Comparison of ENCODE assay signal across 8 cellular contexts in genomic region chr7:139842414-139843210, GRCh38. TPM values are rescaled to one million over a fixed set of nuclear protein-coding genes. Genes with fewer than 3 reads are reported as not detected.
DNase-seq lines count a peak whose midpoint lies in the region; ATAC-seq, FAIRE-seq and TF ChIP-seq lines count a peak whose summit lies in the region.

No MANE protein-coding gene starts in this region.

- H3K4me1 ChIP-seq in GM12878 (ENCODE audit: control insufficient read depth, insufficient read depth, low read length) = peaks cover 9% of the 10 kb centered on the region
- H3K4me1 ChIP-seq in psoas muscle = no peaks in the 10 kb centered on the region

- 63% methylated on average over 15 of the region's 15 CpGs for WGBS in GM12878 (ENCODE audit: insufficient coverage, insufficient replicate concordance, low lambda C conversion rate, missing lambda C conversion rate)
- whole genome bisulfite sequencing in psoas muscle, 3 donors = 68 to 76% (median 73%) methylated on average over 14 to 15 of the region's 15 CpGs

- H3K9me3 ChIP-seq in GM12878 (replicated peaks; ENCODE audit: control insufficient read depth, insufficient read depth, low read length) (no peaks in the 10 kb centered on the region), psoas muscle (no peaks in the 10 kb centered on the region)

- RAD21 ChIA-PET in GM12878 (lab: Charles Lee; ENCODE audit: unreplicated experiment) = interaction anchor here (1.2 to 1.5 kb wide), 2 partner anchors 9 to 11 kb away, joined by 3 read pairs; no protein-coding TSS in a partner anchor

- ATAC-seq in GM19043 (IDR thresholded peaks at IDR 0.05; ENCODE audit: low read depth, unreplicated experiment) = peak; percentile 76
- ATAC-seq in HG02678 (IDR thresholded peaks at IDR 0.05; ENCODE audit: unreplicated experiment) = peak; percentile 86
- ATAC-seq in GM12878 = peak; percentile 75
- no peak for ATAC-seq in psoas muscle
- ATAC-seq in HG03280 (IDR thresholded peaks at IDR 0.05; ENCODE audit: unreplicated experiment) = no peak

- SMC1A ChIA-PET in GM12878 (lab: Charles Lee; ENCODE audit: uncharacterized antibody, unreplicated experiment) = interaction anchor here (1.9 kb wide), 1 partner anchor 12 kb away, joined by 6 read pairs; no protein-coding TSS in a partner anchor

- in situ Hi-C loops in GM12878 (cut with MboI) = no loop called here

- CTCF ChIA-PET in GM12878 (lab: Yijun Ruan, JAX) = interaction anchor here (0.9 kb wide), 1 partner anchor 10 kb away, joined by 3 read pairs; no protein-coding TSS in a partner anchor

- H3K4me3 ChIP-seq in GM12878 (no peak overlapping the region), psoas muscle (peak overlapping the region; percentile 8)

- H3K9ac ChIP-seq in GM12878 (ENCODE audit: control insufficient read depth, insufficient read depth, low read length) = no peak overlapping the region

- H3K27ac ChIP-seq in GM12878 (ENCODE audit: control insufficient read depth, insufficient read depth) (no peak overlapping the region; the same call in 1 of the 2 replicates), psoas muscle (no peak overlapping the region)

- TF ChIP-seq EP300 in GM12878 (IDR thresholded peaks at IDR 0.05; ENCODE audit: borderline replicate concordance in 1 of 2, control insufficient read depth in 1 of 2, low read depth in 2 of 2, low read length in 2 of 2) = no peak

- H4K20me1 ChIP-seq in GM12878 (ENCODE audit: control insufficient read depth, insufficient read depth) = no peaks in the 10 kb centered on the region

- no peaks in the 10 kb centered on the region; the same call in 1 of the 2 replicates for H3K79me2 ChIP-seq in GM12878 (ENCODE audit: control insufficient read depth, insufficient read depth, low read length)

- BruUV-seq in GM12878 (replicated peaks; lab: Mats Ljungman, UMichigan) = no TSS peak

- H3K27me3 ChIP-seq in GM12878 (replicated peaks in 1 of 2; ENCODE audit: control insufficient read depth in 2 of 2, insufficient read depth in 2 of 2, low read length in 1 of 2) (no peaks in the 10 kb centered on the region), psoas muscle (ENCODE audit: insufficient read depth in 3 of 3, low read length in 2 of 3) (no peaks in the 10 kb centered on the region)

- peak overlapping the region; percentile 53 for H2AFZ ChIP-seq in GM12878 (ENCODE audit: control insufficient read depth, low read depth, low read length)

- no peak for TF ChIP-seq RAD21 in GM12878 (IDR thresholded peaks at IDR 0.05; ENCODE audit: insufficient read depth, low read depth, low read length)

- DNase-seq in GM12878 (ENCODE audit: low read depth, low spot score) = no peak
- DNase-seq in psoas muscle = no peak
- no peak for DNase-seq in midbrain (lab: John Stamatoyannopoulos, UW)
- DNase-seq in T-helper 9 cell = no peak
- DNase-seq in NCI-H69 (lab: John Stamatoyannopoulos, UW) = no peak

- POLR2A ChIA-PET in GM12878 (lab: Charles Lee) = no interaction called here

- no peak for FAIRE-seq in GM12878 (lab: Jason Lieb, UNC)

- TF ChIP-seq CTCF in GM12878 (IDR thresholded peaks at IDR 0.05 in 2 of 3, conservative IDR thresholded peaks at IDR 0.05 in 1 of 3; ENCODE audit: control insufficient read depth in 2 of 3, extremely low read depth in 1 of 3, insufficient read depth in 1 of 3, low read depth in 3 of 3, low read length in 3 of 3) (no peak), psoas muscle (IDR thresholded peaks at IDR 0.05) (no peak)

- H3K36me3 ChIP-seq in GM12878 (ENCODE audit: control insufficient read depth in 2 of 2, insufficient read depth in 2 of 2, low read length in 1 of 2) (no peaks in the 10 kb centered on the region), psoas muscle (ENCODE audit: insufficient read depth in 1 of 2, low read depth in 1 of 2) (no peaks in the 10 kb centered on the region)

- peak overlapping the region; percentile 53 for H3K4me2 ChIP-seq in GM12878 (ENCODE audit: control insufficient read depth, insufficient read depth)

- TF ChIP-seq POLR2A in GM12878 (IDR thresholded peaks at IDR 0.05; ENCODE audit: low read depth, low read length) = no peak

- intact Hi-C loops in GM12878 (cut with micrococcal nuclease; ENCODE audit: unreplicated experiment) (no loop called here), psoas muscle (cut with DNase I) (no loop called here)

TF ChIP-seq in GM12878, 131 proteins besides CTCF, POLR2A, EP300 and RAD21:
- TF ChIP-seq SPI1 (IDR thresholded peaks at IDR 0.05; ENCODE audit: borderline replicate concordance, insufficient read depth, low read depth, low read length) (0 out of 2 replicates have a peak, but pooled peaks have one; percentile 34), BACH1 (IDR thresholded peaks at IDR 0.05; ENCODE audit: borderline replicate concordance) (no peak), CEBPB (IDR thresholded peaks at IDR 0.05; ENCODE audit: borderline replicate concordance in 1 of 2, low read depth in 2 of 2, low read length in 2 of 2) (no peak), JUNB (IDR thresholded peaks at IDR 0.05) (no peak), PAX5 (IDR thresholded peaks at IDR 0.05; ENCODE audit: borderline replicate concordance, low read depth, low read length) (peak; percentile 54; the same call in 1 of the 2 replicates)
- TF ChIP-seq, protein P1, sequence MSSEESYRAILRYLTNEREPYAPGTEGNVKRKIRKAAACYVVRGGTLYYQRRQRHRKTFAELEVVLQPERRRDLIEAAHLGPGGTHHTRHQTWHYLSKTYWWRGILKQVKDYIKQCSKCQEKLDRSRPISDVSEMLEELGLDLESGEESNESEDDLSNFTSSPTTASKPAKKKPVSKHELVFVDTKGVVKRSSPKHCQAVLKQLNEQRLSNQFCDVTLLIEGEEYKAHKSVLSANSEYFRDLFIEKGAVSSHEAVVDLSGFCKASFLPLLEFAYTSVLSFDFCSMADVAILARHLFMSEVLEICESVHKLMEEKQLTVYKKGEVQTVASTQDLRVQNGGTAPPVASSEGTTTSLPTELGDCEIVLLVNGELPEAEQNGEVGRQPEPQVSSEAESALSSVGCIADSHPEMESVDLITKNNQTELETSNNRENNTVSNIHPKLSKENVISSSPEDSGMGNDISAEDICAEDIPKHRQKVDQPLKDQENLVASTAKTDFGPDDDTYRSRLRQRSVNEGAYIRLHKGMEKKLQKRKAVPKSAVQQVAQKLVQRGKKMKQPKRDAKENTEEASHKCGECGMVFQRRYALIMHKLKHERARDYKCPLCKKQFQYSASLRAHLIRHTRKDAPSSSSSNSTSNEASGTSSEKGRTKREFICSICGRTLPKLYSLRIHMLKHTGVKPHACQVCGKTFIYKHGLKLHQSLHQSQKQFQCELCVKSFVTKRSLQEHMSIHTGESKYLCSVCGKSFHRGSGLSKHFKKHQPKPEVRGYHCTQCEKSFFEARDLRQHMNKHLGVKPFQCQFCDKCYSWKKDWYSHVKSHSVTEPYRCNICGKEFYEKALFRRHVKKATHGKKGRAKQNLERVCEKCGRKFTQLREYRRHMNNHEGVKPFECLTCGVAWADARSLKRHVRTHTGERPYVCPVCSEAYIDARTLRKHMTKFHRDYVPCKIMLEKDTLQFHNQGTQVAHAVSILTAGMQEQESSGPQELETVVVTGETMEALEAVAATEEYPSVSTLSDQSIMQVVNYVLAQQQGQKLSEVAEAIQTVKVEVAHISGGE (CRISPR knock-in tag; IDR thresholded peaks at IDR 0.05) = no peak

RNA-seq across cellular contexts. Expression of gene TBXAS1, which starts 13.5 kb away (rescaled TPM):
- total RNA-seq in GM12878 (2013; cell fraction: nucleolus; rRNA removed) = 57.2 and 58.6 TPM in 2 replicates
- total RNA-seq in GM12878 (2014; rRNA removed) = 32.5 and 32.7 TPM in 2 replicates
- total RNA-seq in GM12878 (2014; rRNA removed; fragmentation: Illumina TruSeq; extraction: Trizol) = 20.0 and 20.4 TPM in 2 replicates
- total RNA-seq in GM12878 (2021) = 20.0 and 20.7 TPM in 2 replicates
- 12.6 TPM for polyA plus RNA-seq in GM12878 (2011; ENCODE audit: low read depth)
- polyA plus RNA-seq in GM12878 (2011; rRNA removed) = 1.4 and 1.5 TPM in 2 replicates
- polyA plus RNA-seq in GM12878 (2011; cell fraction: cytosol; rRNA removed) = 0.69 and 1.4 TPM in 2 replicates
- 1.6 and 1.8 TPM in 2 replicates for polyA plus RNA-seq in GM12878 (2011; cell fraction: nucleus; rRNA removed)
- polyA plus RNA-seq in GM12878 (2012) = 12.1 and 20.6 TPM in 2 replicates
- polyA plus RNA-seq in GM12878 (2014; fragmentation: Illumina TruSeq; extraction: Trizol) = 22.8 and 35.4 TPM in 2 replicates
- 1 to 10 TPM; 6.8 to 8.3 TPM for polyA plus RNA-seq in GM12878 (2014; fragmentation: Nextera tagmentation; extraction: Ambion mirVana)
- polyA plus RNA-seq in GM12878 (2014; rRNA removed) = 21.6 and 22.0 TPM in 2 replicates
- 10 to 100 TPM; 12.0 to 12.2 TPM for polyA plus RNA-seq in GM12878 (2016; fragmentation: Nextera tagmentation; extraction: Ambion mirVana)
- 0.62 TPM in 1 of 2 replicates, not detected in the other for polyA minus RNA-seq in GM12878 (2011; rRNA and poly(A)+ RNA removed)
- polyA minus RNA-seq in GM12878 (2011; cell fraction: cytosol; rRNA and poly(A)+ RNA removed) = not detected in 2 replicates
- polyA minus RNA-seq in GM12878 (2011; cell fraction: nucleus; rRNA and poly(A)+ RNA removed) = 0.24 TPM in 1 of 2 replicates, not detected in the other
- total RNA-seq in psoas muscle = 1 to 10 TPM; 2.0 to 2.9 (median 2.7) TPM
- 1 to 10 TPM in 2 of 3 donors, under 1 TPM in 1; 0.90 to 1.7 (median 1.1) TPM for polyA plus RNA-seq in psoas muscle

Comparison
In these comparisons a context has a peak if more than half of its experiments do, and no peak if none do; other contexts are left out.
1. ATAC-seq: peak in GM19043 (single experiment), HG02678 (single experiment) and GM12878 (single experiment); none in psoas muscle (0 of 4) and HG03280 (single experiment).
2. RNA of gene TBXAS1, which starts 13.5 kb away (total RNA-seq): 20.0 to 58.6 TPM in GM12878; 2.0 to 2.9 TPM in psoas muscle; every median in the first group is over 4 times any median in the second.